ENCODE assay signal across 21 cellular contexts in genomic region chr11:62119569-62119968, GRCh38. TPM values are rescaled to one million over a fixed set of nuclear protein-coding genes. Genes with fewer than 3 reads are reported as not detected.
A peak's percentile ranks its signal among the peaks of the same experiment; 100 is the strongest.
DNase-seq lines count a peak whose midpoint lies in the region; ATAC-seq and TF ChIP-seq lines count a peak whose summit lies in the region.
"Had no signal": no experiment of that assay in that cellular context is flagged by ENCODE, and none has a peak within 500 bp of the region (broad histone marks: within the 10 kb centered on the region; RNA-seq: fewer than 3 reads in every experiment).

No MANE protein-coding gene starts in this region.

- H3K9ac ChIP-seq in SK-N-SH = no peak overlapping the region
- H3K9ac ChIP-seq: BLaER1 had no signal

- no peaks in the 10 kb centered on the region for H4K20me1 ChIP-seq in SK-N-SH (ENCODE audit: insufficient read depth)

- no peak for TF ChIP-seq POLR2A in thyroid gland (IDR thresholded peaks at IDR 0.05)

- in situ Hi-C loops in ACHN (cut with HindIII; ENCODE audit: low pct_ligation_motif_present, low pct_unique_long_range_greater_than_20kb, low sequenced_read_pairs) = no loop called here

- intact Hi-C loops in thyroid gland (cut with DNase I) = no loop called here

- H3K4me3 ChIP-seq in SK-N-SH (ENCODE audit: low read depth in 2 of 2, low read length in 1 of 2) = no peak overlapping the region
- H3K4me3 ChIP-seq in HEK293 (ENCODE audit: low read depth, low read length) = no peak overlapping the region
- no peak overlapping the region for H3K4me3 ChIP-seq in thyroid gland (replicated peaks in 1 of 3)
- H3K4me3 ChIP-seq: A549, BLaER1, GM12878 had no signal

- no peaks in the 10 kb centered on the region; a peak in 2 of 4 replicates for H3K4me1 ChIP-seq in SK-N-SH (ENCODE audit: control insufficient read depth in 1 of 2, insufficient read depth in 2 of 2, low read depth in 1 of 2, low read length in 1 of 2)
- H3K4me1 ChIP-seq in HEK293 (ENCODE audit: control insufficient read depth, insufficient read depth, low read length) = no peaks in the 10 kb centered on the region
- peaks cover 6 to 15% of the 10 kb centered on the region in 2 donors for H3K4me1 ChIP-seq in thyroid gland
- H3K4me1 ChIP-seq: BE2C had no signal

- H3K36me3 ChIP-seq in SK-N-SH (replicated peaks in 1 of 2; ENCODE audit: control insufficient read depth in 1 of 2, insufficient read depth in 2 of 2, low read length in 1 of 2) (no peaks in the 10 kb centered on the region), HEK293 (ENCODE audit: control insufficient read depth in 2 of 2, insufficient read depth in 1 of 2, low read length in 2 of 2) (no peaks in the 10 kb centered on the region), thyroid gland (no peaks in the 10 kb centered on the region)
- H3K36me3 ChIP-seq: BE2C, BLaER1 had no signal

- H3K27me3 ChIP-seq in SK-N-SH (ENCODE audit: insufficient read depth) (no peaks in the 10 kb centered on the region), thyroid gland (no peaks in the 10 kb centered on the region)
- H3K27me3 ChIP-seq: BE2C, BLaER1 had no signal

- DNase-seq in SK-N-SH (no peak), thyroid gland (no peak), ACHN (no peak)
- DNase-seq: BE2C; C1 segment of cervical spinal cord; CD4-positive, alpha-beta memory T cell; CD4-positive, CD25-positive, alpha-beta regulatory T cell; CD8-positive, alpha-beta memory T cell; COR-L47; DMS 273 treated with DMSO at 0.1 percent for 48 hours; DMS153; DMS53; DND-41; EL; GDM1 had no signal

- H3K4me2 ChIP-seq in SK-N-SH = no peak overlapping the region
- H3K4me2 ChIP-seq: A549, BLaER1 had no signal

- ATAC-seq in SK-N-SH treated with all-trans-retinoic acid at 6 μM for 48 hours = no peak
- ATAC-seq: A549, GM12878 had no signal

- WGBS in SK-N-SH (ENCODE audit: low lambda C conversion rate) = 60% methylated on average over 3 of the region's 3 CpGs
- WGBS in thyroid gland, 2 donors = 59 to 78% methylated on average over 3 of the region's 3 CpGs

- H3K27ac ChIP-seq in SK-N-SH (ENCODE audit: low read depth in 2 of 2, low read length in 1 of 2) (no peak overlapping the region), HEK293 (ENCODE audit: extremely low read depth, low read depth, low read length) (no peak overlapping the region), thyroid gland (peak overlapping the region; percentile 56 to 89 (median 83))
- H3K27ac ChIP-seq: 22Rv1, A549, BLaER1 had no signal

- TF ChIP-seq CTCF in SK-N-SH (IDR thresholded peaks at IDR 0.05) (no peak), HEK293 (tag by site-specific recombination; IDR thresholded peaks at IDR 0.05) (no peak), thyroid gland (IDR thresholded peaks at IDR 0.05) (no peak)

- H2AFZ ChIP-seq in SK-N-SH (ENCODE audit: low read depth) = no peak overlapping the region

- CTCF ChIA-PET in SK-N-SH (lab: Yijun Ruan, JAX) = interaction anchor here (3.0 kb wide), 1 partner anchor 12 kb away, joined by 21 read pairs; no protein-coding TSS in a partner anchor
- CTCF ChIA-PET in HEK293 (lab: Yijun Ruan, JAX) = interaction anchor here (1.1 to 4.7 kb wide), 3 partner anchors 12 to 172 kb away, joined by 4 to 27 read pairs (median 7); no protein-coding TSS in a partner anchor

- POLR2A ChIA-PET in SK-N-SH (lab: Yijun Ruan, JAX) = no interaction called here
- POLR2A ChIA-PET in HEK293 (lab: Yijun Ruan, JAX) = no interaction called here

- TF ChIP-seq RAD21 in SK-N-SH (IDR thresholded peaks at IDR 0.05; ENCODE audit: low read length) = no peak

- TF ChIP-seq EP300 in SK-N-SH (IDR thresholded peaks at IDR 0.05; ENCODE audit: borderline replicate concordance in 1 of 2, low read depth in 1 of 2, low read length in 1 of 2) = no peak

- peaks cover 7% of the 10 kb centered on the region for H3K79me2 ChIP-seq in SK-N-SH (ENCODE audit: insufficient read depth)

- H3K9me2 ChIP-seq in SK-N-SH = no peaks in the 10 kb centered on the region

- no peaks in the 10 kb centered on the region for H3F3A ChIP-seq in SK-N-SH (replicated peaks; ENCODE audit: insufficient read depth)

- H3K9me3 ChIP-seq in SK-N-SH (no peaks in the 10 kb centered on the region; the same call in 1 of the 2 replicates), HEK293 (ENCODE audit: control insufficient read depth, insufficient read depth, low read depth, low read length) (no peaks in the 10 kb centered on the region), thyroid gland (no peaks in the 10 kb centered on the region)
- H3K9me3 ChIP-seq: BE2C, BLaER1 had no signal

TF ChIP-seq in SK-N-SH treated with all-trans-retinoic acid at 6 μM for 48 hours, 23 proteins besides CTCF, POLR2A, EP300 and RAD21 (continues in another document):
- peak; percentile 60; the same call in 1 of the 2 replicates for TF ChIP-seq ZNF8 (CRISPR knock-in tag; IDR thresholded peaks at IDR 0.05)
- TF ChIP-seq RARB (CRISPR knock-in tag; IDR thresholded peaks at IDR 0.05) = no peak
- no peak for TF ChIP-seq TOX (CRISPR knock-in tag; IDR thresholded peaks at IDR 0.05; ENCODE audit: borderline replicate concordance)
- TF ChIP-seq CSRNP3 (CRISPR knock-in tag; IDR thresholded peaks at IDR 0.05) = no peak

TF ChIP-seq in SK-N-SH, 30 proteins besides CTCF, POLR2A, EP300 and RAD21 (continues in another document):
- no peak for TF ChIP-seq MEF2A (IDR thresholded peaks at IDR 0.05; ENCODE audit: borderline replicate concordance, low read depth)
- TF ChIP-seq CHD2 (IDR thresholded peaks at IDR 0.05; ENCODE audit: low read length, partially characterized antibody) = no peak
- TF ChIP-seq EZH2phosphoT487 (IDR thresholded peaks at IDR 0.05; ENCODE audit: borderline replicate concordance, low read depth) = no peak
- no peak for TF ChIP-seq REST (IDR thresholded peaks at IDR 0.05; ENCODE audit: low read depth, low read length)
- TF ChIP-seq FOXM1 (IDR thresholded peaks at IDR 0.05; ENCODE audit: low read depth) = no peak
- no peak for TF ChIP-seq GABPA (IDR thresholded peaks at IDR 0.05; ENCODE audit: low read depth)
- TF ChIP-seq NRF1 (IDR thresholded peaks at IDR 0.05; ENCODE audit: low read depth, low read length) = no peak

TF ChIP-seq in HEK293, 187 proteins besides CTCF, POLR2A, EP300 and RAD21:
- no peak for TF ChIP-seq ZBTB17 (tag by site-specific recombination; IDR thresholded peaks at IDR 0.05)
- TF ChIP-seq ZNF146 (tag by site-specific recombination; IDR thresholded peaks at IDR 0.05) = peak; percentile 80

RNA-seq across cellular contexts. Expression of gene INCENP, which starts 4.2 kb away (rescaled TPM):
- polyA plus RNA-seq in SK-N-SH (2012; rRNA removed) = 14.5 and 20.1 TPM in 2 replicates
- polyA plus RNA-seq in SK-N-SH (2012; cell fraction: cytosol; rRNA removed) = 9.8 and 12.8 TPM in 2 replicates
- polyA plus RNA-seq in SK-N-SH (2012; cell fraction: nucleus; rRNA removed) = 26.7 and 32.6 TPM in 2 replicates
- 10 to 100 TPM; 16.9 to 99.4 (median 42.4) TPM for total RNA-seq in thyroid gland

Comparison
In these comparisons a context has a peak if more than half of its experiments do, and no peak if none do; other contexts are left out.
1. H3K27ac ChIP-seq: peak in thyroid gland (3 of 3); none in SK-N-SH (0 of 2) and HEK293 (single experiment).